1 cellular context compared by ENCODE assay signal in genomic region chr9:120413121-120414048, GRCh38.
TF ChIP-seq lines count a peak whose summit lies in the region.

No MANE protein-coding gene starts in this region.

TF ChIP-seq in GM23338, 12 proteins besides CTCF, POLR2A, EP300 and RAD21 (continued from another document):
- no peak for TF ChIP-seq ZNF462 (CRISPR knock-in tag; IDR thresholded peaks at IDR 0.05)
- no peak for TF ChIP-seq JUNB (IDR thresholded peaks at IDR 0.05; ENCODE audit: unreplicated experiment)
- no peak for TF ChIP-seq ZNF114 (CRISPR knock-in tag; IDR thresholded peaks at IDR 0.05)
- TF ChIP-seq, protein P1, sequence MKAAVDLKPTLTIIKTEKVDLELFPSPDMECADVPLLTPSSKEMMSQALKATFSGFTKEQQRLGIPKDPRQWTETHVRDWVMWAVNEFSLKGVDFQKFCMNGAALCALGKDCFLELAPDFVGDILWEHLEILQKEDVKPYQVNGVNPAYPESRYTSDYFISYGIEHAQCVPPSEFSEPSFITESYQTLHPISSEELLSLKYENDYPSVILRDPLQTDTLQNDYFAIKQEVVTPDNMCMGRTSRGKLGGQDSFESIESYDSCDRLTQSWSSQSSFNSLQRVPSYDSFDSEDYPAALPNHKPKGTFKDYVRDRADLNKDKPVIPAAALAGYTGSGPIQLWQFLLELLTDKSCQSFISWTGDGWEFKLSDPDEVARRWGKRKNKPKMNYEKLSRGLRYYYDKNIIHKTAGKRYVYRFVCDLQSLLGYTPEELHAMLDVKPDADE (IDR thresholded peaks at IDR 0.05): no peak
TF ChIP-seq in GM23338: peak in this region for 0.
